1 cellular context compared by ENCODE assay signal in genomic region chr14:74357585-74357984, GRCh38.
A peak's percentile ranks its signal among the peaks of the same experiment; 100 is the strongest.
TF ChIP-seq lines count a peak whose summit lies in the region.

No MANE protein-coding gene starts in this region.

TF ChIP-seq in K562, 482 proteins besides CTCF, POLR2A, EP300 and RAD21:
- TF ChIP-seq LARP7 (IDR thresholded peaks at IDR 0.05) (no peak), L3MBTL2 (IDR thresholded peaks at IDR 0.05) (0 out of 2 replicates have a peak, but pooled peaks have one; percentile 3)
TF ChIP-seq in K562: peak in this region for 1.
